29 cellular contexts compared by ENCODE assay signal in the genomic region with DNA sequence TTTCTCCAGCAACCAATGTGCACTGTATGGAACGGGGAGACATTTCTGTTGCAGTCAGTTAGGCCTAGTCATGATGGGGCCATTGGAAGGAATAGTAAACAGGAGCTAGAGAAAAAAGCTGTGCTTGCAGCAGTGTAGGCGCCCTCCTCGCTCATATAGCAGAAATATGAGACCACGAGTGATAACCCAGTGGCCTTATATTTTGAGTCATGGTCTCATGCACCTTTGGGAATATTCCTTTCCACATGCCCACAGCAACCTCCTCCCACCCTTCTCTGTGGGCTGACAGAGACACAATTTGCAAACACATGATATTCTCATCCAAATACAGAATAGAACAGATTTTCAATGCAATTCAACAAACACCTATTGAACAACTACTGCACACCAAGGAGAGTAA.
"Had no signal": no experiment of that assay in that cellular context is flagged by ENCODE, and none has a peak within 500 bp of the region (broad histone marks: within the 10 kb centered on the region; RNA-seq: fewer than 3 reads in every experiment).

No MANE protein-coding gene starts in this region.

- H3K4me3 Mint-ChIP-seq: dendritic cell treated with granulocyte-macrophage colony-stimulating factor and Interleukin-4, amounts not matched to agents 40 ng/mL and 50 ng/mL, for 4 days; endodermal cell; immature natural killer cell; memory B cell; mesothelial cell of epicardium; naive thymus-derived CD4-positive, alpha-beta T cell; nephron; stimulated activated memory B cell treated with anti-CD40 and anti-IgM and Interleukin-4, amounts not matched to agents 10 μg/mL and 1 μg/mL and 100 μg/mL, for 72 hours; type B pancreatic cell had no signal

- H3K4me1 Mint-ChIP-seq: immature natural killer cell; memory B cell; mesothelial cell of epicardium; stimulated activated memory B cell treated with anti-CD40 and anti-IgM and Interleukin-4, amounts not matched to agents 10 μg/mL and 1 μg/mL and 100 μg/mL, for 72 hours had no signal

- H3K9me3 ChIP-seq: colonic mucosa, esophagus muscularis mucosa, psoas muscle, sigmoid colon, spleen, testis, tibial artery had no signal

- H3K27ac ChIP-seq: colonic mucosa, esophagus muscularis mucosa, psoas muscle, sigmoid colon, spleen, testis, tibial artery had no signal

- H3K27ac Mint-ChIP-seq: dendritic cell treated with granulocyte-macrophage colony-stimulating factor and Interleukin-4, amounts not matched to agents 40 ng/mL and 50 ng/mL, for 4 days; endodermal cell; immature natural killer cell; memory B cell; mesothelial cell of epicardium; naive thymus-derived CD4-positive, alpha-beta T cell; stimulated activated memory B cell treated with anti-CD40 and anti-IgM and Interleukin-4, amounts not matched to agents 10 μg/mL and 1 μg/mL and 100 μg/mL, for 72 hours; type B pancreatic cell had no signal

- DNase-seq: colonic mucosa; effector CD8-positive, alpha-beta T cell; endodermal cell; foreskin melanocyte; hypothalamus; immature natural killer cell; islet precursor cell; kidney glomerular epithelial cell; naive thymus-derived CD4-positive, alpha-beta T cell; nucleus accumbens; posterior cingulate gyrus; psoas muscle; sigmoid colon; spleen; stimulated activated CD4-positive, alpha-beta T cell treated with anti-CD3 and anti-CD28 coated beads, Interleukin-4, amount 100 ng/mL, for 4 hours; stimulated activated naive CD8-positive, alpha-beta T cell treated with anti-CD3 and anti-CD28 coated beads, Interleukin-15, Interleukin-2, amounts not matched to agents 100 U/mL and 50 U/mL, for 24 hours; substantia nigra; testis; tibial artery had no signal

- H3K4me3 ChIP-seq: colonic mucosa, esophagus muscularis mucosa, lung, psoas muscle, sigmoid colon, spleen, testis, tibial artery had no signal

- H3K36me3 ChIP-seq: colonic mucosa, esophagus muscularis mucosa, sigmoid colon, spleen, tibial artery had no signal

- H3K27me3 ChIP-seq: colonic mucosa, esophagus muscularis mucosa, sigmoid colon, spleen, testis, tibial artery had no signal

- H3K4me1 ChIP-seq: colonic mucosa, psoas muscle had no signal

- H3K9me3 Mint-ChIP-seq: dendritic cell treated with granulocyte-macrophage colony-stimulating factor and Interleukin-4, amounts not matched to agents 40 ng/mL and 50 ng/mL, for 4 days; memory B cell; mesothelial cell of epicardium; stimulated activated memory B cell treated with anti-CD40 and anti-IgM and Interleukin-4, amounts not matched to agents 10 μg/mL and 1 μg/mL and 100 μg/mL, for 72 hours had no signal

- H3K36me3 Mint-ChIP-seq: immature natural killer cell; mesothelial cell of epicardium; naive thymus-derived CD4-positive, alpha-beta T cell; stimulated activated memory B cell treated with anti-CD40 and anti-IgM and Interleukin-4, amounts not matched to agents 10 μg/mL and 1 μg/mL and 100 μg/mL, for 72 hours; type B pancreatic cell had no signal

- ATAC-seq: left lobe of liver; naive thymus-derived CD4-positive, alpha-beta T cell; psoas muscle; right cardiac atrium; stimulated activated memory B cell treated with anti-CD40 and anti-IgM and Interleukin-4, amounts not matched to agents 10 μg/mL and 1 μg/mL and 100 μg/mL, for 72 hours; stimulated activated naive CD8-positive, alpha-beta T cell treated with anti-CD3 and anti-CD28 coated beads, Interleukin-15, Interleukin-2, amounts not matched to agents 100 U/mL and 50 U/mL, for 24 hours had no signal

- H3K27me3 Mint-ChIP-seq: dendritic cell treated with granulocyte-macrophage colony-stimulating factor and Interleukin-4, amounts not matched to agents 40 ng/mL and 50 ng/mL, for 4 days; memory B cell; stimulated activated memory B cell treated with anti-CD40 and anti-IgM and Interleukin-4, amounts not matched to agents 10 μg/mL and 1 μg/mL and 100 μg/mL, for 72 hours; type B pancreatic cell had no signal
